In the genomic region with DNA sequence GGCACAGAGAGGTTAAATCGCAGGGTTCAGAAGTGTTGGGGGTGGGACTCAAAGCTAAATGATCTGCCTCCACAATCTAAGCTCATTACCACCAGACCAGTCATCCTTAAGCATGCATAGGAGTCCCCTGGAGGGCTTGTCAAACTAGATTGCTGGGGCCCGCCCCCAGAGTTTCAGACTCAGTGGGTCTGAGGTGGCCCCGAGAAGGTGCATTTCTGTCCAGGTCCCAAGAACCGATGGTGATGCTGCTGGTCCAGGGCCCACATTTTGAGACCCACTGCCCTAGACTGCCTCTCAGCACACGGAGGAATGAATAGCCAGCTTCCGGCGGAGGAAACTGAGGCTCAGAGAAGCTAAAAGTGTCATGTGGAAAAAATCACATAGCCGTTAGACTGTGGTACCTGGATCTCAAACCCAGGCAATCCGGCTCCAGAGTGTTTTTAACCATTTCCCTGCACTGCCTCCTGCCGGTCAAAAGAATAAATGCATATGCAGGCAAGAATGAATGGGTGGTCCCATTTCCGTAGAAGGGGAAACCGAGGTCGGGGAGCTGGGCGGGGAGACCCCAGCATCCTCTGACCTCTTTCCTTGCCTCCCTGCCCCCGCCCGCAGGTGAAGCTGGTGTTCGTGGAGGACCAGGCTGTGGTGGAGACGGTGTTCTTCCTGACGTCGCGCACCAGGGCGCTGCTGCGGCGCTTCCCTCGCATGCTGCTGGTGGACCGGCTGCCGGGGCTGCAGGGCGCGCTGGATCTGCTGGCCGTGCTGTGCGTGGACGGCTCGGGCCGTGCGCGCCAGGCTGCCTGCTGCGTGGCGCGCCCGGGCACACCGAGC, we compare ENCODE assay signal across 8 cellular contexts. TPM values are rescaled to one million over a fixed set of nuclear protein-coding genes. Genes with fewer than 3 reads are reported as not detected.
DNase-seq lines count a peak whose midpoint lies in the region; ATAC-seq and TF ChIP-seq lines count a peak whose summit lies in the region.

No MANE protein-coding gene starts in this region.

- no peaks in the 10 kb centered on the region for H3K36me3 Mint-ChIP-seq in CD4-positive, CD25-positive, alpha-beta regulatory T cell

- intact Hi-C loops in adrenal gland (cut with DNase I) = no loop called here

- H3K4me3 Mint-ChIP-seq in CD4-positive, CD25-positive, alpha-beta regulatory T cell = no peak overlapping the region

- no peaks in the 10 kb centered on the region for H3K36me3 ChIP-seq in CD4-positive, CD25-positive, alpha-beta regulatory T cell (ENCODE audit: control insufficient read depth, insufficient read depth, low read length)
- H3K36me3 ChIP-seq in adrenal gland (replicated peaks in 1 of 2) = no peaks in the 10 kb centered on the region

- TF ChIP-seq POLR2A in adrenal gland (IDR thresholded peaks at IDR 0.05) = no peak

- H3K27ac Mint-ChIP-seq in CD4-positive, CD25-positive, alpha-beta regulatory T cell = peak overlapping the region in 1 of 3 donors; percentile 31

- TF ChIP-seq CTCF in adrenal gland (IDR thresholded peaks at IDR 0.05) = peak; percentile 16 to 50 (median 32)

- CTCF ChIA-PET in HEK293T (lab: Yijun Ruan, JAX) = interaction anchor here (1.0 to 1.3 kb wide), 3 partner anchors 9 to 66 kb away, joined by 3 to 11 read pairs (median 4); no protein-coding TSS in a partner anchor

- POLR2A ChIA-PET in HEK293T (lab: Yijun Ruan, JAX) = interaction anchor here (0.8 kb wide), 1 partner anchor 9 kb away, joined by 4 read pairs; no protein-coding TSS in a partner anchor

- H3K4me3 ChIP-seq in CD4-positive, CD25-positive, alpha-beta regulatory T cell (ENCODE audit: low read depth, low read length) = no peak overlapping the region
- no peak overlapping the region for H3K4me3 ChIP-seq in adrenal gland

- H3K9me3 Mint-ChIP-seq in CD4-positive, CD25-positive, alpha-beta regulatory T cell = no peaks in the 10 kb centered on the region

- WGBS in adrenal gland, 4 donors = 62 to 69% (median 64%) methylated on average over 12 to 41 of the region's 41 CpGs

- no peaks in the 10 kb centered on the region for H3K4me1 ChIP-seq in CD4-positive, CD25-positive, alpha-beta regulatory T cell (ENCODE audit: control insufficient read depth, insufficient read depth, low read length, poor library complexity, severe bottlenecking)
- no peaks in the 10 kb centered on the region for H3K4me1 ChIP-seq in adrenal gland (replicated peaks in 1 of 2)

- H3K4me1 Mint-ChIP-seq in CD4-positive, CD25-positive, alpha-beta regulatory T cell = peaks cover 0 to 14% (median 9%) of the 10 kb centered on the region in 4 donors

- no peaks in the 10 kb centered on the region for H3K9me3 ChIP-seq in CD4-positive, CD25-positive, alpha-beta regulatory T cell (ENCODE audit: control insufficient read depth in 2 of 2, low read length in 2 of 2)
- no peaks in the 10 kb centered on the region for H3K9me3 ChIP-seq in adrenal gland (replicated peaks in 1 of 3)

- no peaks in the 10 kb centered on the region for H3K27me3 ChIP-seq in CD4-positive, CD25-positive, alpha-beta regulatory T cell (ENCODE audit: control insufficient read depth, insufficient read depth, low read length)
- no peaks in the 10 kb centered on the region for H3K27me3 ChIP-seq in adrenal gland

- ATAC-seq in CD4-positive, CD25-positive, alpha-beta regulatory T cell (ENCODE audit: low read depth in 2 of 2) = no peak
- no peak for ATAC-seq in HG03025 (IDR thresholded peaks at IDR 0.05; ENCODE audit: low FRiP score, unreplicated experiment)
- no peak for ATAC-seq in HG02763 (IDR thresholded peaks at IDR 0.05; ENCODE audit: unreplicated experiment)
- ATAC-seq in GM21576 (IDR thresholded peaks at IDR 0.05; ENCODE audit: unreplicated experiment) = no peak

- DNase-seq in CD4-positive, CD25-positive, alpha-beta regulatory T cell = peak in 2 of 3 donors; percentile 17 to 29
- peak; percentile 32 for DNase-seq in HEK293T (ENCODE audit: extremely low spot score)
- peak in 2 of 7 donors; percentile 19 to 50 for DNase-seq in adrenal gland
- peak; percentile 38 to 51 for DNase-seq in lung microvascular endothelial cell (ENCODE audit: low read depth in 2 of 2)
- DNase-seq in NCI-H1105 (lab: John Stamatoyannopoulos, UW) = no peak

- no peaks in the 10 kb centered on the region for H3K27me3 Mint-ChIP-seq in CD4-positive, CD25-positive, alpha-beta regulatory T cell

- H3K27ac ChIP-seq in CD4-positive, CD25-positive, alpha-beta regulatory T cell (ENCODE audit: insufficient read depth, low read length, poor library complexity, severe bottlenecking) = no peak overlapping the region
- no peak overlapping the region for H3K27ac ChIP-seq in adrenal gland

TF ChIP-seq in HEK293T, 16 proteins besides CTCF, POLR2A, EP300 and RAD21:
- TF ChIP-seq L3MBTL2 (conservative IDR thresholded peaks at IDR 0.05) (no peak), CTBP1 (IDR thresholded peaks at IDR 0.05; ENCODE audit: borderline replicate concordance) (no peak), FOXM1 (IDR thresholded peaks at IDR 0.05; ENCODE audit: borderline replicate concordance) (no peak), TARDBP (IDR thresholded peaks at IDR 0.05) (no peak), NFRKB (IDR thresholded peaks at IDR 0.05) (no peak), SP1 (IDR thresholded peaks at IDR 0.05) (no peak), LEF1 (IDR thresholded peaks at IDR 0.05; ENCODE audit: borderline replicate concordance) (no peak), FOXA1 (IDR thresholded peaks at IDR 0.05) (no peak), FOXK2 (IDR thresholded peaks at IDR 0.05) (no peak), SUZ12 (IDR thresholded peaks at IDR 0.05) (no peak), HDGF (IDR thresholded peaks at IDR 0.05; ENCODE audit: borderline replicate concordance) (no peak), ARNT (IDR thresholded peaks at IDR 0.05) (no peak), BHLHE40 (IDR thresholded peaks at IDR 0.05; ENCODE audit: borderline replicate concordance) (no peak), ZNF384 (IDR thresholded peaks at IDR 0.05) (no peak)

RNA-seq across cellular contexts. Expression of a gene that starts 23.8 kb away (rescaled TPM):
- 5.0 TPM for total RNA-seq in CD4-positive, CD25-positive, alpha-beta regulatory T cell
- 1 to 10 TPM in 1 of 4 donors, under 1 TPM in 3; 0.29 to 1.0 (median 0.63) TPM for polyA plus RNA-seq in CD4-positive, CD25-positive, alpha-beta regulatory T cell
- total RNA-seq in adrenal gland (1 to 10 TPM in 7 of 8 donors, under 1 TPM in 1; 0.52 to 8.0 (median 4.4) TPM), lung microvascular endothelial cell (2.0 and 2.2 TPM in 2 replicates)
- polyA plus RNA-seq in adrenal gland = 1 to 10 TPM; 1.9 to 5.7 (median 2.6) TPM

RNA-seq across cellular contexts. Expression of a gene that starts 24.1 kb away (rescaled TPM):
- total RNA-seq in CD4-positive, CD25-positive, alpha-beta regulatory T cell = 68.2 TPM
- 10 to 100 TPM; 24.9 to 31.0 (median 27.7) TPM for polyA plus RNA-seq in CD4-positive, CD25-positive, alpha-beta regulatory T cell
- 10 to 100 TPM in 6 of 8 donors, 1 to 10 TPM in 2; 7.5 to 24.2 (median 14.4) TPM for total RNA-seq in adrenal gland
- polyA plus RNA-seq in adrenal gland = 10 to 100 TPM; 10.5 to 79.6 (median 58.3) TPM
- total RNA-seq in lung microvascular endothelial cell = 9.1 and 30.9 TPM in 2 replicates
